In the genomic region with DNA sequence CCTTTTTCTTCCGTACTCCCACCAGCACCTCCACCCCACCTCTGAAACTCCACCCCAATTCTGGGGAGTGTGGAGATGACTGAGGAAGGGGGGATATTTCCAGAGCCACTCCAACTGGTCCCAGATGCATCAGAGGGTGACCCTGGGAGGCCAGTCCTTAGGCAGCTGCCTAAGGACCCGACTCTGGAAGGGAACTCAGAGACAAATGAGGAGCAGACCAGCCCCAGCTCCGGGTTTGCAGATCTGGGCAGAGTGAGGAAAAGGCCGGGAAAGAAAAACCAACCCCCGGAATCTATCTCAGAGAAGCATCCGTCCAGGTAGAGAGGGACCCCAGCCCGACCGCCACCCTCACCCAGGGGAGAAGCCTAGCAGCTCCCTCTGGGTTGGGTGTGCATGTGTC, we compare ENCODE assay signal across 17 cellular contexts. TPM values are rescaled to one million over a fixed set of nuclear protein-coding genes. Genes with fewer than 3 reads are reported as not detected.
DNase-seq lines count a peak whose midpoint lies in the region; ATAC-seq and TF ChIP-seq lines count a peak whose summit lies in the region.
"Had no signal": no experiment of that assay in that cellular context is flagged by ENCODE, and none has a peak within 500 bp of the region (broad histone marks: within the 10 kb centered on the region; RNA-seq: fewer than 3 reads in every experiment).

No MANE protein-coding gene starts in this region.

- H3K27ac ChIP-seq in RWPE1 (peak overlapping the region; percentile 61), skin epidermis (peak overlapping the region in 11 of 21 experiments; percentile 19 to 98 (median 88)), breast epithelium (peak overlapping the region in 1 of 2 donors; percentile 25), left lung (peak overlapping the region in 1 of 2 donors; percentile 86)
- H3K27ac ChIP-seq: PC-9, SJSA1 had no signal

- peak overlapping the region; percentile 83 for H3K4me3 Mint-ChIP-seq in Calu3 (ENCODE audit: low read depth, unreplicated experiment)

- H3K27me3 Mint-ChIP-seq in Calu3 (ENCODE audit: unreplicated experiment): no peaks in the 10 kb centered on the region

- no peaks in the 10 kb centered on the region for H3K9me3 Mint-ChIP-seq in Calu3 (ENCODE audit: low read depth, unreplicated experiment)
- H3K9me3 Mint-ChIP-seq: IgD-negative memory B cell had no signal

- no TSS peak for BruUV-seq in Calu3 (replicated peaks; lab: Mats Ljungman, UMichigan)

- TF ChIP-seq CTCF in Calu3 (IDR thresholded peaks at IDR 0.05; ENCODE audit: unreplicated experiment) (no peak), RWPE1 (conservative IDR thresholded peaks at IDR 0.05; ENCODE audit: low read depth) (no peak), breast epithelium (IDR thresholded peaks at IDR 0.05) (no peak), left lung (IDR thresholded peaks at IDR 0.05) (no peak)

- H3K4me3 ChIP-seq in iPS-18c (ENCODE audit: insufficient read depth, low read depth, low read length): peak overlapping the region; percentile 9; the same call in 1 of the 2 replicates
- H3K4me3 ChIP-seq in skin epidermis: no peak overlapping the region
- no peak overlapping the region for H3K4me3 ChIP-seq in breast epithelium
- H3K4me3 ChIP-seq in left lung: no peak overlapping the region
- H3K4me3 ChIP-seq: PC-9, SJSA1 had no signal

- H3K36me3 Mint-ChIP-seq in Calu3 (ENCODE audit: insufficient read depth, unreplicated experiment): peaks cover 42% of the 10 kb centered on the region
- H3K36me3 Mint-ChIP-seq: IgD-negative memory B cell had no signal

- intact Hi-C loops in Calu3 (cut with micrococcal nuclease; ENCODE audit: unreplicated experiment) (loop anchor here (5.0 kb wide), 1 partner anchor 39 kb away; no protein-coding TSS in a partner anchor), breast epithelium (cut with DNase I; ENCODE audit: low total_unique reads) (no loop called here), left lung (cut with DNase I) (no loop called here)

- H3K27me3 ChIP-seq in breast epithelium: no peaks in the 10 kb centered on the region
- peaks cover 0 to 27% of the 10 kb centered on the region in 2 donors for H3K27me3 ChIP-seq in left lung
- H3K27me3 ChIP-seq: SJSA1 had no signal

- H3K36me3 ChIP-seq in breast epithelium (no peaks in the 10 kb centered on the region), left lung (no peaks in the 10 kb centered on the region)
- H3K36me3 ChIP-seq: SJSA1 had no signal

- no peak for ATAC-seq in GM18517 (IDR thresholded peaks at IDR 0.05; ENCODE audit: unreplicated experiment)
- no peak for ATAC-seq in GM18858 (IDR thresholded peaks at IDR 0.05; ENCODE audit: unreplicated experiment)
- ATAC-seq in left lung: no peak

- peaks cover 42% of the 10 kb centered on the region for H3K4me1 Mint-ChIP-seq in Calu3 (ENCODE audit: low read depth, unreplicated experiment)

- DNase-seq in Calu3 (no peak), RWPE1 (ENCODE audit: low spot score) (no peak), breast epithelium (ENCODE audit: low spot score in 2 of 2) (no peak), left lung (no peak)
- DNase-seq: GF-D8, NCI-H1417 treated with DMSO at 0.1 percent for 48 hours, NCI-H1930, NCI-H345, NCI-H524 treated with DMSO at 0.1 percent for 48 hours, PC-9, SW 1271 had no signal

- H3K9me3 ChIP-seq in iPS-18c (ENCODE audit: control insufficient read depth, insufficient read depth, low read length) (no peaks in the 10 kb centered on the region), breast epithelium (no peaks in the 10 kb centered on the region), left lung (no peaks in the 10 kb centered on the region)
- H3K9me3 ChIP-seq: SJSA1 had no signal

- POLR2A ChIA-PET in RWPE1 (lab: Yijun Ruan, JAX; ENCODE audit: low non-redundant PET): interaction anchor here (0.7 kb wide), 1 partner anchor 25 kb away, joined by 3 read pairs; no protein-coding TSS in a partner anchor

- CTCF ChIA-PET in Calu3 (lab: Charles Lee): interaction anchor here (2.0 to 4.8 kb wide), 2 partner anchors 17 to 42 kb away, joined by 13 to 32 read pairs; a partner anchor contains a TSS
- CTCF ChIA-PET in RWPE1 (lab: Yijun Ruan, JAX): interaction anchor here (0.7 kb wide), 1 partner anchor 58 kb away, joined by 3 read pairs; no protein-coding TSS in a partner anchor

- H3K4me1 ChIP-seq in breast epithelium (peaks cover 7 to 14% of the 10 kb centered on the region in 2 donors), left lung (peaks cover 44 to 76% of the 10 kb centered on the region in 2 donors)

- TF ChIP-seq POLR2A in breast epithelium (IDR thresholded peaks at IDR 0.05): no peak

- H3K27ac Mint-ChIP-seq in Calu3 (ENCODE audit: unreplicated experiment): peak overlapping the region; percentile 95

RNA-seq across cellular contexts. Expression of a gene that starts 41.5 kb away (rescaled TPM):
- total RNA-seq in Calu3 (2022) (39.5 and 51.6 TPM in 2 replicates), breast epithelium (100 to 1,000 TPM in 1 of 3 donors, 10 to 100 TPM in 2; 58.1 to 190 (median 76.4) TPM), left lung (100 to 1,000 TPM in 1 of 2 donors, 10 to 100 TPM in 1; 60.7 to 110 TPM)
